18 cellular contexts compared by ENCODE assay signal in the genomic region with DNA sequence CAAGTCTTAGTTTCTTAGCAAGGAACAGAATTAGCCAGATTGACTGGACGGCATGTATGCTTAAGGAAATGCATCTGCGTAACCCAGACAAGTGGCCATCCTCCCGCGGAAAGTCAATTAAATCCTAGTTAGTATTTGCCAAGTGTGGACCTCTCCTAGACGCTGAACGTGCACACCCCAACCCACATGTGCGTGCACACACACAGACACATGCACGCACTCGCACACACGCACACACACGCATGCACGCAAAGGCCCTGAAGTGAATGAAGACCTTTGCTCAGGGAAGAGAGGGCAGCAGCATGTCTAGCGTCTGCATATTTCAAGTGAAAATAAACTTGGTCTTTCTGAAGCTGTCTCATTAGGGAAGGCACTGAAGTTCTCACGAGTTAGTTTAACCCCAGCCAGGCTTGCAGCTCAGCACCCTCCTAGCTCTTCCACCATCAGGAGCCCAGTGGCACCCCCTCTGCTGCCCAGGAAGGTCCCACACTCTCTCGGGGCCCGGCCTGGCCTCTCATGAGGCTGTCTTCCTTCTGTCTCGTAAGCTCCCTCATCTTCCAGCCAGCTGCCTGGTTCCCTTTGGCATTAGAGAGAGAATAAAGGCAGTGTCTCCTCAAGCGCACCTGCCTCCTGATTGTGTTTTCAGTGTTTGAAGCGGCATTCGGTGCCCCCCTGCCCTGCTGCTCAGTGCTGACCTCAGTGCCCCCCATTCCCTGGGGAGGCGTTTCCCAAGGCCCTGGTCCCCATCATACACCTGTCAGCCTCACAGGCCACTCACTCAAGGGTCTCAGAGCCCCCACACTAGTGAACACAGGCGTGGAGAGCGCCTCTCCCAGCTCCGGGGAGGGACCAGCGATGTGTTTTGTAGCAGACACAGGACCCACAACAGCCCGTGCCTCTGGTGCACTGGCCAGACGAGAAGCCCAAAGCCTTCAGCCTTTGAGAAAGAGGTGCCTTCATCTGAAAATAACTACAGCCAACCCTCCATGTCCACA. TPM values are rescaled to one million over a fixed set of nuclear protein-coding genes. Genes with fewer than 3 reads are reported as not detected.
A peak's percentile ranks its signal among the peaks of the same experiment; 100 is the strongest.
DNase-seq lines count a peak whose midpoint lies in the region; ATAC-seq, FAIRE-seq and TF ChIP-seq lines count a peak whose summit lies in the region.
"Had no signal": no experiment of that assay in that cellular context is flagged by ENCODE, and none has a peak within 500 bp of the region (broad histone marks: within the 10 kb centered on the region; RNA-seq: fewer than 3 reads in every experiment).

No MANE protein-coding gene starts in this region.

- intact Hi-C loops in GM12878 (cut with micrococcal nuclease; ENCODE audit: unreplicated experiment) = no loop called here

- no peak overlapping the region for H3K4me2 ChIP-seq in H9 (ENCODE audit: insufficient read depth, insufficient read length, low read length)
- H3K4me2 ChIP-seq in GM12878 (ENCODE audit: control insufficient read depth, insufficient read depth) = no peak overlapping the region
- no peak overlapping the region for H3K4me2 ChIP-seq in neuronal stem cell (ENCODE audit: insufficient read depth, low read length, poor library complexity, severe bottlenecking)

- no peak for TF ChIP-seq POLR2A in GM12878 (IDR thresholded peaks at IDR 0.05; ENCODE audit: low read depth, low read length)

- H3K27me3 ChIP-seq in H9 (ENCODE audit: insufficient read depth, low read length) = no peaks in the 10 kb centered on the region
- H3K27me3 ChIP-seq in GM12878 (replicated peaks in 1 of 2; ENCODE audit: control insufficient read depth in 2 of 2, insufficient read depth in 2 of 2, low read length in 1 of 2) = no peaks in the 10 kb centered on the region
- no peaks in the 10 kb centered on the region for H3K27me3 ChIP-seq in neuronal stem cell (ENCODE audit: control insufficient read depth in 3 of 3, insufficient read depth in 3 of 3, low read depth in 1 of 3, low read length in 3 of 3)
- H3K27me3 ChIP-seq: body of pancreas had no signal

- H3K18ac ChIP-seq in H9 (ENCODE audit: insufficient read length, low read depth, low read length) = no peak overlapping the region
- H3K18ac ChIP-seq in neuronal stem cell (ENCODE audit: low read length) = peak overlapping the region; percentile 53

- CTCF ChIA-PET in GM12878 (lab: Yijun Ruan, JAX) = no interaction called here

- H3K4me3 Mint-ChIP-seq in T-helper 1 cell treated with Interleukin-12 subunit alpha and Interleukin-12 subunit beta and Interleukin-4 antibody, amounts not matched to agents 30 μg/mL and 1 μg/mL, for 36 hours = no peak overlapping the region
- no peak overlapping the region for H3K4me3 Mint-ChIP-seq in H9

- H2BK120ac ChIP-seq in H9 (ENCODE audit: low read depth, low read length, poor library complexity, severe bottlenecking) = no peak overlapping the region
- H2BK120ac ChIP-seq in neuronal stem cell (ENCODE audit: low read depth, low read length) = no peak overlapping the region

- SMC1A ChIA-PET in GM12878 (lab: Charles Lee; ENCODE audit: uncharacterized antibody, unreplicated experiment) = no interaction called here

- no peak overlapping the region for H2BK5ac ChIP-seq in H9 (ENCODE audit: insufficient read length, low read length)
- no peak overlapping the region for H2BK5ac ChIP-seq in neuronal stem cell (ENCODE audit: low read length)

- TF ChIP-seq EP300 in GM12878 (IDR thresholded peaks at IDR 0.05; ENCODE audit: borderline replicate concordance in 1 of 2, control insufficient read depth in 1 of 2, low read depth in 2 of 2, low read length in 2 of 2) = no peak

- H3K9me3 ChIP-seq in H9 (ENCODE audit: control insufficient read depth, low read depth, low read length) (no peaks in the 10 kb centered on the region), GM12878 (replicated peaks; ENCODE audit: control insufficient read depth, insufficient read depth, low read length) (no peaks in the 10 kb centered on the region), neuronal stem cell (replicated peaks in 1 of 2; ENCODE audit: control insufficient read depth in 2 of 2, insufficient read depth in 1 of 2, low read depth in 1 of 2, low read length in 2 of 2) (no peaks in the 10 kb centered on the region)
- H3K9me3 ChIP-seq: body of pancreas had no signal

- H3K4me1 ChIP-seq in H9 (ENCODE audit: insufficient read depth, low read length) (no peaks in the 10 kb centered on the region), GM12878 (ENCODE audit: control insufficient read depth, insufficient read depth, low read length) (no peaks in the 10 kb centered on the region), neuronal stem cell (ENCODE audit: control insufficient read depth in 2 of 2, insufficient read depth in 1 of 2, low read depth in 1 of 2, low read length in 2 of 2) (peaks cover 27 to 34% of the 10 kb centered on the region in 2 donors)
- H3K4me1 ChIP-seq: body of pancreas had no signal

- no peak overlapping the region for H3K23ac ChIP-seq in H9 (ENCODE audit: insufficient read length, low read depth, low read length)
- no peak overlapping the region for H3K23ac ChIP-seq in neuronal stem cell (ENCODE audit: low read depth, low read length, poor library complexity)

- H3K4me3 ChIP-seq in GM12878 (no peak overlapping the region), neuronal stem cell (ENCODE audit: low read length in 2 of 2) (no peak overlapping the region)
- H3K4me3 ChIP-seq: body of pancreas had no signal

- H3K79me2 ChIP-seq in H9 (ENCODE audit: insufficient read depth, low read length) (no peaks in the 10 kb centered on the region), GM12878 (ENCODE audit: control insufficient read depth, insufficient read depth, low read length) (no peaks in the 10 kb centered on the region)

- no peak overlapping the region for H2BK20ac ChIP-seq in H9 (ENCODE audit: low read depth, low read length, poor library complexity, severe bottlenecking)

- no peak overlapping the region for H3T11ph ChIP-seq in H9 (ENCODE audit: low read length)

- H2AFZ ChIP-seq in H9 (ENCODE audit: low read length) = no peak overlapping the region
- no peak overlapping the region for H2AFZ ChIP-seq in GM12878 (ENCODE audit: control insufficient read depth, low read depth, low read length)
- no peak overlapping the region for H2AFZ ChIP-seq in neuronal stem cell (ENCODE audit: low read length)

- no peaks in the 10 kb centered on the region for H3K9me3 Mint-ChIP-seq in T-helper 1 cell treated with Interleukin-12 subunit alpha and Interleukin-12 subunit beta and Interleukin-4 antibody, amounts not matched to agents 30 μg/mL and 1 μg/mL, for 36 hours
- H3K9me3 Mint-ChIP-seq in H9 = no peaks in the 10 kb centered on the region

- H3K36me3 Mint-ChIP-seq in T-helper 1 cell treated with Interleukin-12 subunit alpha and Interleukin-12 subunit beta and Interleukin-4 antibody, amounts not matched to agents 30 μg/mL and 1 μg/mL, for 36 hours (ENCODE audit: low read depth) = peaks cover 28% of the 10 kb centered on the region
- H3K36me3 Mint-ChIP-seq in H9 (ENCODE audit: insufficient read depth in 1 of 3, low read depth in 3 of 3) = no peaks in the 10 kb centered on the region; a peak in 4 of 7 replicates

- H2BK15ac ChIP-seq in H9 (ENCODE audit: low read depth, low read length) (no peak overlapping the region), neuronal stem cell (ENCODE audit: low read length) (peak overlapping the region; percentile 61)

- no peaks in the 10 kb centered on the region for H3K27me3 Mint-ChIP-seq in T-helper 1 cell treated with Interleukin-12 subunit alpha and Interleukin-12 subunit beta and Interleukin-4 antibody, amounts not matched to agents 30 μg/mL and 1 μg/mL, for 36 hours (ENCODE audit: low read depth)
- H3K27me3 Mint-ChIP-seq in H9 (ENCODE audit: low read depth) = no peaks in the 10 kb centered on the region; the same call in 1 of the 2 replicates
- H3K27me3 Mint-ChIP-seq: progenitor cell of endocrine pancreas had no signal

- no peak overlapping the region for H3K4ac ChIP-seq in H9 (ENCODE audit: low read depth, low read length)
- H3K4ac ChIP-seq in neuronal stem cell (ENCODE audit: low read length) = no peak overlapping the region

- no peak overlapping the region for H2BK12ac ChIP-seq in H9 (ENCODE audit: insufficient read length, low read depth, low read length)
- no peak overlapping the region for H2BK12ac ChIP-seq in neuronal stem cell (ENCODE audit: low read length)

- WGBS in H9 (ENCODE audit: extremely low coverage, insufficient read length, low lambda C conversion rate) = no CpG with 5 or more reads among the region's 27 CpGs
- WGBS in GM12878 (ENCODE audit: insufficient coverage, insufficient replicate concordance, low lambda C conversion rate, missing lambda C conversion rate) = 94% methylated on average over 27 of the region's 27 CpGs
- WGBS in neuronal stem cell (ENCODE audit: extremely low coverage in 2 of 2, insufficient read length in 2 of 2, insufficient replicate concordance in 1 of 2), 2 donors = no CpG with 5 or more reads among the region's 27 CpGs

- H3K56ac ChIP-seq in H9 (ENCODE audit: insufficient read length, low read depth, low read length) = no peak overlapping the region

- BruUV-seq in GM12878 (replicated peaks; lab: Mats Ljungman, UMichigan) = no TSS peak

- RAD21 ChIA-PET in GM12878 (lab: Charles Lee; ENCODE audit: unreplicated experiment) = no interaction called here

- peaks cover 4% of the 10 kb centered on the region for H4K20me1 ChIP-seq in H9 (ENCODE audit: control insufficient read depth, insufficient read depth, insufficient read length)
- H4K20me1 ChIP-seq in GM12878 (ENCODE audit: control insufficient read depth, insufficient read depth) = no peaks in the 10 kb centered on the region

- H3K23me2 ChIP-seq in H9 (ENCODE audit: insufficient read length, low read depth, low read length, poor library complexity, severe bottlenecking) = no peaks in the 10 kb centered on the region

- no peak for FAIRE-seq in GM12878 (lab: Jason Lieb, UNC)
- FAIRE-seq: H1 had no signal

- no peak overlapping the region for H4K5ac ChIP-seq in H9 (ENCODE audit: insufficient read length, low read depth, low read length)

- H4K8ac ChIP-seq in H9 (replicated peaks; ENCODE audit: insufficient read length, low read depth, low read length) = peak overlapping the region; percentile 58
- no peak overlapping the region for H4K8ac ChIP-seq in neuronal stem cell (ENCODE audit: low read depth, low read length)

- H3K27ac ChIP-seq in H9 (ENCODE audit: insufficient read length, low read depth, low read length) (no peak overlapping the region), GM12878 (ENCODE audit: control insufficient read depth, insufficient read depth) (no peak overlapping the region), neuronal stem cell (replicated peaks; ENCODE audit: low read length) (no peak overlapping the region)
- H3K27ac ChIP-seq: body of pancreas had no signal

- ATAC-seq in GM12878 (no peak), HG03097 (IDR thresholded peaks at IDR 0.05; ENCODE audit: low FRiP score, unreplicated experiment) (no peak)
- ATAC-seq: body of pancreas, left ventricle myocardium superior had no signal

- H3K27ac Mint-ChIP-seq in T-helper 1 cell treated with Interleukin-12 subunit alpha and Interleukin-12 subunit beta and Interleukin-4 antibody, amounts not matched to agents 30 μg/mL and 1 μg/mL, for 36 hours = peak overlapping the region; percentile 72
- no peak overlapping the region for H3K27ac Mint-ChIP-seq in H9
- H3K27ac Mint-ChIP-seq: progenitor cell of endocrine pancreas had no signal

- no peak for DNase-seq in T-helper 1 cell
- DNase-seq in H9 = no peak
- no peak for DNase-seq in GM12878 (ENCODE audit: low read depth, low spot score)
- DNase-seq in neuronal stem cell (ENCODE audit: low spot score) = no peak
- DNase-seq in GM13977 (ENCODE audit: low spot score) = no peak
- DNase-seq in NCI-H774 (lab: John Stamatoyannopoulos, UW) = no peak
- DNase-seq: 8988T; activated CD8-positive, alpha-beta memory T cell treated with anti-CD3 and anti-CD28 coated beads for 24 hours; activated effector memory CD4-positive, alpha-beta T cell treated with anti-CD3 and anti-CD28 coated beads, Interleukin-2, amount 50 U/mL, for 16 hours; dermis blood vessel endothelial cell; left ventricle myocardium superior; NCI-H1105; trophoblast cell had no signal

- POLR2A ChIA-PET in GM12878 (lab: Charles Lee) = no interaction called here

- peaks cover 33% of the 10 kb centered on the region for H3K4me1 Mint-ChIP-seq in T-helper 1 cell treated with Interleukin-12 subunit alpha and Interleukin-12 subunit beta and Interleukin-4 antibody, amounts not matched to agents 30 μg/mL and 1 μg/mL, for 36 hours (ENCODE audit: low read depth)
- peaks cover 0 to 19% of the 10 kb centered on the region in 2 experiments; a peak in 3 of 4 replicates for H3K4me1 Mint-ChIP-seq in H9

- H3K14ac ChIP-seq in H9 (ENCODE audit: insufficient read depth, low read length) (no peak overlapping the region), neuronal stem cell (ENCODE audit: low read length) (no peak overlapping the region)

- no peak for TF ChIP-seq RAD21 in GM12878 (IDR thresholded peaks at IDR 0.05; ENCODE audit: insufficient read depth, low read depth, low read length)

- H3K9ac ChIP-seq in H9 (ENCODE audit: extremely low read depth, insufficient read length, low read length) (no peak overlapping the region), GM12878 (ENCODE audit: control insufficient read depth, insufficient read depth, low read length) (no peak overlapping the region), neuronal stem cell (ENCODE audit: low read depth, low read length, poor library complexity) (peak overlapping the region; percentile 79)

- H4K91ac ChIP-seq in H9 (ENCODE audit: insufficient read length, low read depth, low read length) (no peak overlapping the region), neuronal stem cell (ENCODE audit: low read depth, low read length, poor library complexity) (peak overlapping the region; percentile 68)

- in situ Hi-C loops in GM12878 (cut with MboI) (no loop called here), GM13977 (cut with MboI; ENCODE audit: low pct_unique_long_range_greater_than_20kb, low sequenced_read_pairs, unreplicated experiment) (no loop called here)

- H2AK5ac ChIP-seq in H9 (ENCODE audit: insufficient read length, low read length) (no peak overlapping the region), neuronal stem cell (ENCODE audit: low read depth, low read length) (peak overlapping the region; percentile 90)

- TF ChIP-seq CTCF in H9 (conservative IDR thresholded peaks at IDR 0.05) (no peak), GM12878 (IDR thresholded peaks at IDR 0.05 in 2 of 3, conservative IDR thresholded peaks at IDR 0.05 in 1 of 3; ENCODE audit: control insufficient read depth in 2 of 3, extremely low read depth in 1 of 3, insufficient read depth in 1 of 3, low read depth in 3 of 3, low read length in 3 of 3) (no peak), GM13977 (IDR thresholded peaks at IDR 0.05; ENCODE audit: extremely low read depth, insufficient read depth, missing control alignments) (no peak)

- H3K79me1 ChIP-seq in H9 (ENCODE audit: insufficient read depth, low read depth, low read length, poor library complexity, severe bottlenecking) (no peaks in the 10 kb centered on the region), neuronal stem cell (ENCODE audit: low read depth, low read length) (peaks cover 3% of the 10 kb centered on the region)

- H3K36me3 ChIP-seq in GM12878 (ENCODE audit: control insufficient read depth in 2 of 2, insufficient read depth in 2 of 2, low read length in 1 of 2) = peaks cover 0 to 6% of the 10 kb centered on the region in 2 experiments; a peak in 1 of 4 replicates
- peaks cover 0 to 13% of the 10 kb centered on the region in 2 donors for H3K36me3 ChIP-seq in neuronal stem cell (replicated peaks in 1 of 2; ENCODE audit: control insufficient read depth in 2 of 2, insufficient read depth in 2 of 2, low read length in 2 of 2)

RNA-seq across cellular contexts. Expression of a gene that starts 52.2 kb away (rescaled TPM):
- total RNA-seq in H9 (2021) (23.4 and 25.0 TPM in 2 replicates), GM12878 (2014; rRNA removed) (9.6 and 10.4 TPM in 2 replicates), GM12878 (2014; rRNA removed; fragmentation: Illumina TruSeq; extraction: Trizol) (13.2 and 14.4 TPM in 2 replicates), GM12878 (2021) (26.8 and 29.8 TPM in 2 replicates)
- 34.6 and 47.2 TPM in 2 replicates for total RNA-seq in GM12878 (2013; cell fraction: nucleolus; rRNA removed)
- 4.7 TPM for polyA plus RNA-seq in GM12878 (2011; ENCODE audit: low read depth)
- polyA plus RNA-seq in GM12878 (2011; rRNA removed) (13.0 and 15.0 TPM in 2 replicates), GM12878 (2014; fragmentation: Illumina TruSeq; extraction: Trizol) (10.5 and 14.1 TPM in 2 replicates), GM12878 (2014; fragmentation: Nextera tagmentation; extraction: Ambion mirVana) (1 to 10 TPM in 1 of 2 experiments, under 1 TPM in 1; 0.21 to 2.1 TPM), GM12878 (2014; rRNA removed) (32.0 and 35.7 TPM in 2 replicates), GM12878 (2016; fragmentation: Nextera tagmentation; extraction: Ambion mirVana) (10 to 100 TPM; 32.8 to 37.9 TPM)
- polyA plus RNA-seq in GM12878 (2011; cell fraction: cytosol; rRNA removed) = 17.0 and 25.3 TPM in 2 replicates
- polyA plus RNA-seq in GM12878 (2011; cell fraction: nucleus; rRNA removed) = 20.6 and 26.1 TPM in 2 replicates
- polyA plus RNA-seq in GM12878 (2012) = 12.4 and 13.1 TPM in 2 replicates
- 6.7 and 12.2 TPM in 2 replicates for polyA minus RNA-seq in GM12878 (2011; rRNA and poly(A)+ RNA removed)
- 5.6 and 9.9 TPM in 2 replicates for polyA minus RNA-seq in GM12878 (2011; cell fraction: cytosol; rRNA and poly(A)+ RNA removed)
- polyA minus RNA-seq in GM12878 (2011; cell fraction: nucleus; rRNA and poly(A)+ RNA removed) = 9.7 and 15.0 TPM in 2 replicates
- 14.3 TPM for polyA plus RNA-seq in neuronal stem cell (2013, experiment 1 of 2)
- 13.1 TPM for polyA plus RNA-seq in neuronal stem cell (2013, experiment 2 of 2)
